ENCODE assay signal across 8 cellular contexts in genomic region chr17:17823433-17824118, GRCh38. TPM values are rescaled to one million over a fixed set of nuclear protein-coding genes. Genes with fewer than 3 reads are reported as not detected.
DNase-seq lines count a peak whose midpoint lies in the region; ATAC-seq and TF ChIP-seq lines count a peak whose summit lies in the region.

No MANE protein-coding gene starts in this region.

- peak overlapping the region; percentile 76 for H3K4me3 Mint-ChIP-seq in activated CD8-positive, alpha-beta memory T cell treated with anti-CD3 and anti-CD28 coated beads, Interleukin-2, amount 10 ng/mL, durations not matched to agents 7 days and 5 days
- peak overlapping the region; percentile 79 for H3K4me3 Mint-ChIP-seq in endothelial cell (ENCODE audit: unreplicated experiment)

- no peaks in the 10 kb centered on the region for H3K9me3 Mint-ChIP-seq in activated CD8-positive, alpha-beta memory T cell treated with anti-CD3 and anti-CD28 coated beads, Interleukin-2, amount 10 ng/mL, durations not matched to agents 7 days and 5 days (ENCODE audit: low read depth)
- H3K9me3 Mint-ChIP-seq in endothelial cell (ENCODE audit: unreplicated experiment) = no peaks in the 10 kb centered on the region

- peaks cover 25% of the 10 kb centered on the region for H3K36me3 Mint-ChIP-seq in activated CD8-positive, alpha-beta memory T cell treated with anti-CD3 and anti-CD28 coated beads, Interleukin-2, amount 10 ng/mL, durations not matched to agents 7 days and 5 days
- peaks cover 15% of the 10 kb centered on the region for H3K36me3 Mint-ChIP-seq in endothelial cell (ENCODE audit: low read depth, unreplicated experiment)

- H3K27me3 Mint-ChIP-seq in activated CD8-positive, alpha-beta memory T cell treated with anti-CD3 and anti-CD28 coated beads, Interleukin-2, amount 10 ng/mL, durations not matched to agents 7 days and 5 days = no peaks in the 10 kb centered on the region
- peaks cover 20% of the 10 kb centered on the region for H3K27me3 Mint-ChIP-seq in endothelial cell (ENCODE audit: unreplicated experiment)

- TF ChIP-seq CTCF in endothelial cell (IDR thresholded peaks at IDR 0.05; ENCODE audit: unreplicated experiment) = no peak

- ATAC-seq in GM19397 (IDR thresholded peaks at IDR 0.05; ENCODE audit: unreplicated experiment) (peak; percentile 87), HG03565 (IDR thresholded peaks at IDR 0.05; ENCODE audit: unreplicated experiment) (peak; percentile 56)
- peak; percentile 92 for ATAC-seq in activated CD8-positive, alpha-beta memory T cell treated with anti-CD3 and anti-CD28 coated beads, Interleukin-2, amount 10 ng/mL, durations not matched to agents 7 days and 5 days

- CTCF ChIA-PET in activated CD8-positive, alpha-beta memory T cell treated with anti-CD3 and anti-CD28 coated beads, Interleukin-2, amount 10 ng/mL, durations not matched to agents 7 days and 5 days (lab: Charles Lee) = interaction anchor here (0.9 to 4.8 kb wide), 5 partner anchors 12 to 38 kb away, joined by 3 to 47 read pairs (median 3); no protein-coding TSS in a partner anchor

- peaks cover 89% of the 10 kb centered on the region for H3K4me1 Mint-ChIP-seq in activated CD8-positive, alpha-beta memory T cell treated with anti-CD3 and anti-CD28 coated beads, Interleukin-2, amount 10 ng/mL, durations not matched to agents 7 days and 5 days
- H3K4me1 Mint-ChIP-seq in endothelial cell (ENCODE audit: unreplicated experiment) = peaks cover 59% of the 10 kb centered on the region

- peak overlapping the region; percentile 92 for H3K27ac Mint-ChIP-seq in activated CD8-positive, alpha-beta memory T cell treated with anti-CD3 and anti-CD28 coated beads, Interleukin-2, amount 10 ng/mL, durations not matched to agents 7 days and 5 days
- peak overlapping the region; percentile 90 for H3K27ac Mint-ChIP-seq in endothelial cell (ENCODE audit: unreplicated experiment)

- DNase-seq in COLO668 (lab: John Stamatoyannopoulos, UW; ENCODE audit: unreplicated experiment) = peak; percentile 92
- DNase-seq in NOMO-1 treated with dmso at 0.1 percent for 144 hours (lab: John Stamatoyannopoulos, UW; ENCODE audit: unreplicated experiment) = peak; percentile 93
- DNase-seq in activated CD8-positive, alpha-beta memory T cell treated with anti-CD3 and anti-CD28 coated beads, Interleukin-2, amount 10 ng/mL, durations not matched to agents 7 days and 5 days = peak; percentile 91
- peak; percentile 87 for DNase-seq in endothelial cell (ENCODE audit: low spot score)
- DNase-seq in middle frontal gyrus (ENCODE audit: extremely low spot score, low spot score) = peak; percentile 84
- DNase-seq in stimulated activated CD8-positive, alpha-beta memory T cell treated with anti-CD3 and anti-CD28 coated beads, Interleukin-2, amount 100 ng/mL, for 48 hours (ENCODE audit: low read depth in 2 of 2) = peak; percentile 67 to 69

RNA-seq across cellular contexts. Expression of gene SREBF1, which starts 13.2 kb away (rescaled TPM):
- total RNA-seq in activated CD8-positive, alpha-beta memory T cell treated with anti-CD3 and anti-CD28 coated beads, Interleukin-2, amount 10 ng/mL, durations not matched to agents 7 days and 5 days = 100 to 1,000 TPM in 1 of 2 experiments, 10 to 100 TPM in 1; 90.6 to 184 TPM
- total RNA-seq in endothelial cell (ENCODE audit: unreplicated experiment) = 146 TPM

Comparison
In these comparisons a context has a peak if more than half of its experiments do, and no peak if none do; other contexts are left out.
1. Peak in every context shown above with its lines: DNase-seq and ATAC-seq.